8 cellular contexts compared by ENCODE assay signal in genomic region chr13:33494596-33495214, GRCh38.
DNase-seq lines count a peak whose midpoint lies in the region; ATAC-seq and TF ChIP-seq lines count a peak whose summit lies in the region.
"Had no signal": no experiment of that assay in that cellular context is flagged by ENCODE, and none has a peak within 500 bp of the region (broad histone marks: within the 10 kb centered on the region; RNA-seq: fewer than 3 reads in every experiment).

No MANE protein-coding gene starts in this region.

- ATAC-seq in foreskin keratinocyte = peak; percentile 97
- no peak for ATAC-seq in effector memory CD8-positive, alpha-beta T cell (replicated peaks)

- H3K27ac Mint-ChIP-seq in effector memory CD8-positive, alpha-beta T cell = peak overlapping the region in 1 of 2 donors; percentile 41
- no peak overlapping the region for H3K27ac Mint-ChIP-seq in T-helper 2 cell treated with Interferon-gamma antibody and Interleukin-4, amounts not matched to agents 5 μg/mL and 100 μg/mL, for 36 hours

- no peak for TF ChIP-seq CTCF in foreskin keratinocyte (conservative IDR thresholded peaks at IDR 0.05)

- H3K4me3 ChIP-seq in skeletal muscle satellite cell (ENCODE audit: low read length) = peak overlapping the region; percentile 7

- H3K27ac ChIP-seq in foreskin keratinocyte = no peak overlapping the region
- H3K27ac ChIP-seq: HL-60 had no signal

- DNase-seq in HCEC 1CT (peak; percentile 93), SW480 (ENCODE audit: low spot score) (peak; percentile 33), foreskin keratinocyte (peak; percentile 72 to 83), head of caudate nucleus (no peak)
- no peak for DNase-seq in effector memory CD8-positive, alpha-beta T cell
- no peak for DNase-seq in T-helper 2 cell treated with Interferon-gamma antibody and Interleukin-4, amounts not matched to agents 5 μg/mL and 100 μg/mL, for 36 hours (ENCODE audit: low spot score)

- H3K9me3 Mint-ChIP-seq in effector memory CD8-positive, alpha-beta T cell = no peaks in the 10 kb centered on the region
- H3K9me3 Mint-ChIP-seq in T-helper 2 cell treated with Interferon-gamma antibody and Interleukin-4, amounts not matched to agents 5 μg/mL and 100 μg/mL, for 36 hours = no peaks in the 10 kb centered on the region

- no peaks in the 10 kb centered on the region for H3K36me3 ChIP-seq in skeletal muscle satellite cell (ENCODE audit: insufficient read depth, low read length)

- no peaks in the 10 kb centered on the region for H3K4me1 Mint-ChIP-seq in effector memory CD8-positive, alpha-beta T cell (ENCODE audit: low read depth in 2 of 2)
- H3K4me1 Mint-ChIP-seq in T-helper 2 cell treated with Interferon-gamma antibody and Interleukin-4, amounts not matched to agents 5 μg/mL and 100 μg/mL, for 36 hours (ENCODE audit: low read depth) = no peaks in the 10 kb centered on the region

- intact Hi-C loops in head of caudate nucleus (cut with DNase I) = no loop called here

- H3K9me3 ChIP-seq in skeletal muscle satellite cell (replicated peaks; ENCODE audit: low read length) = no peaks in the 10 kb centered on the region

- H3K36me3 Mint-ChIP-seq in effector memory CD8-positive, alpha-beta T cell (ENCODE audit: insufficient read depth) = no peaks in the 10 kb centered on the region
- no peaks in the 10 kb centered on the region for H3K36me3 Mint-ChIP-seq in T-helper 2 cell treated with Interferon-gamma antibody and Interleukin-4, amounts not matched to agents 5 μg/mL and 100 μg/mL, for 36 hours (ENCODE audit: low read depth)

- peak overlapping the region; percentile 56 for H3K4me2 ChIP-seq in skeletal muscle satellite cell (ENCODE audit: low read length)

- H3K9ac ChIP-seq in skeletal muscle satellite cell (ENCODE audit: low read depth, low read length) = peak overlapping the region; percentile 73

- H3K27me3 ChIP-seq in foreskin keratinocyte (no peaks in the 10 kb centered on the region), skeletal muscle satellite cell (ENCODE audit: control insufficient read depth, insufficient read depth, low read length) (no peaks in the 10 kb centered on the region)

- H3K27me3 Mint-ChIP-seq in effector memory CD8-positive, alpha-beta T cell = peaks cover 18 to 30% of the 10 kb centered on the region in 2 donors
- peaks cover 2% of the 10 kb centered on the region for H3K27me3 Mint-ChIP-seq in T-helper 2 cell treated with Interferon-gamma antibody and Interleukin-4, amounts not matched to agents 5 μg/mL and 100 μg/mL, for 36 hours (ENCODE audit: low read depth)

- H3K4me1 ChIP-seq in foreskin keratinocyte (peaks cover 15% of the 10 kb centered on the region), skeletal muscle satellite cell (ENCODE audit: control insufficient read depth, insufficient read depth, low read length) (peaks cover 46% of the 10 kb centered on the region)

- no peak overlapping the region for H3K4me3 Mint-ChIP-seq in effector memory CD8-positive, alpha-beta T cell
- no peak overlapping the region for H3K4me3 Mint-ChIP-seq in T-helper 2 cell treated with Interferon-gamma antibody and Interleukin-4, amounts not matched to agents 5 μg/mL and 100 μg/mL, for 36 hours

Comparison
In these comparisons a context has a peak if more than half of its experiments do, and no peak if none do; other contexts are left out.
1. DNase-seq: peak in HCEC 1CT (single experiment), SW480 (single experiment) and foreskin keratinocyte (2 of 2); none in effector memory CD8-positive, alpha-beta T cell (0 of 3), head of caudate nucleus (0 of 42) and T-helper 2 cell treated with Interferon-gamma antibody and Interleukin-4, amounts not matched to agents 5 μg/mL and 100 μg/mL, for 36 hours (single experiment).